Comparison of ENCODE assay signal across 8 cellular contexts in the genomic region with DNA sequence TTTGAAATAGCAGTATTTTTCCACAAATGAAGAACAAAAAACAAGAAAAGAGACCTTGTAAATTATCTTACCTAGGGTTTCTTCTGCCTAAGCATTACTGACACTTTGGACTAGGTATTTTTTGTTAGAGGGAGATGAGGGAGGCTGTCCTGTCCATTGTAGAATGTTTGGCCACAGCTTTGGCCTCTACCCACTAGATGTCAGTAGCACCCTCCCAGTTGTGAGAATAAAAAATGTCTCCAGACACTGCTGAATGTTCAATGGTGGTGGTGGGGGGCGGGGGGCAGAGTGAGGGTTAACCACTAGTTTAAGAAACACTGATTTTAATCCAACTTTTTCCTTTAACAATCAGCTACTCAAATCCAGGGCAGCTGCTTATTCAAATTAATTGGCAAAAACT. TPM values are rescaled to one million over a fixed set of nuclear protein-coding genes. Genes with fewer than 3 reads are reported as not detected.
A peak's percentile ranks its signal among the peaks of the same experiment; 100 is the strongest.
DNase-seq lines count a peak whose midpoint lies in the region; ATAC-seq and TF ChIP-seq lines count a peak whose summit lies in the region.

No MANE protein-coding gene starts in this region.

- DNase-seq in Daoy (ENCODE audit: low read depth) (peak; percentile 1), coronary artery (ENCODE audit: low spot score) (no peak), activated gamma-delta T cell (lab: John Stamatoyannopoulos, UW) (no peak), NCI-H446 (lab: John Stamatoyannopoulos, UW) (no peak)

- H2AFZ ChIP-seq in KMS-11 (ENCODE audit: low read depth) (no peak overlapping the region), neural cell (ENCODE audit: low read depth, low read length) (no peak overlapping the region)

- H3K4me2 ChIP-seq in KMS-11 (no peak overlapping the region), neural cell (ENCODE audit: low read length) (no peak overlapping the region)

- ATAC-seq in GM21360 (IDR thresholded peaks at IDR 0.05; ENCODE audit: unreplicated experiment) (peak; percentile 90), GM21528 (IDR thresholded peaks at IDR 0.05; ENCODE audit: low FRiP score, unreplicated experiment) (no peak)

- no peaks in the 10 kb centered on the region for H3K79me2 ChIP-seq in KMS-11 (ENCODE audit: insufficient read depth, low read depth)
- H3K79me2 ChIP-seq in neural cell (replicated peaks; ENCODE audit: insufficient read depth, low read length), result no peaks in the 10 kb centered on the region

- no peak overlapping the region for H3K27ac ChIP-seq in KMS-11
- H3K27ac ChIP-seq in coronary artery, result no peak overlapping the region
- H3K27ac ChIP-seq in neural cell (ENCODE audit: low read length), result no peak overlapping the region

- peak; percentile 41 for TF ChIP-seq RAD21 in neural cell (conservative IDR thresholded peaks at IDR 0.05)

- H3K36me3 ChIP-seq in KMS-11 (ENCODE audit: insufficient read depth) (no peaks in the 10 kb centered on the region), neural cell (ENCODE audit: insufficient read depth, low read length) (peaks cover 6% of the 10 kb centered on the region)

- peaks cover 14% of the 10 kb centered on the region for H3K4me1 ChIP-seq in KMS-11 (ENCODE audit: low read depth, poor library complexity, severe bottlenecking)

- no peaks in the 10 kb centered on the region for H3K27me3 ChIP-seq in KMS-11 (ENCODE audit: insufficient read depth, low read depth)
- no peaks in the 10 kb centered on the region for H3K27me3 ChIP-seq in neural cell (ENCODE audit: insufficient read depth, low read depth, low read length)

- H3K4me3 ChIP-seq in KMS-11 (IDR thresholded peaks at IDR 0.05; ENCODE audit: insufficient read depth, low read depth, low read length), result no peak overlapping the region
- H3K4me3 ChIP-seq in coronary artery, result no peak overlapping the region
- H3K4me3 ChIP-seq in neural cell (ENCODE audit: low read length), result no peak overlapping the region

- H3F3A ChIP-seq in neural cell (ENCODE audit: insufficient read depth, low read length, poor library complexity, severe bottlenecking), result no peaks in the 10 kb centered on the region

- no peak for TF ChIP-seq EP300 in neural cell (conservative IDR thresholded peaks at IDR 0.05; ENCODE audit: poor library complexity, severe bottlenecking)

- H3K9me2 ChIP-seq in neural cell (ENCODE audit: insufficient read depth, low read length), result no peaks in the 10 kb centered on the region

- no peaks in the 10 kb centered on the region for H4K20me1 ChIP-seq in KMS-11 (ENCODE audit: insufficient read depth)
- no peaks in the 10 kb centered on the region for H4K20me1 ChIP-seq in neural cell (ENCODE audit: insufficient read depth)

- no peaks in the 10 kb centered on the region for H3K9me3 ChIP-seq in neural cell (ENCODE audit: low read length)

- TF ChIP-seq CTCF in KMS-11 (conservative IDR thresholded peaks at IDR 0.05; ENCODE audit: low read depth, low read length) (peak; percentile 72), coronary artery (IDR thresholded peaks at IDR 0.05) (peak; percentile 23), neural cell (IDR thresholded peaks at IDR 0.05; ENCODE audit: poor library complexity, severe bottlenecking) (peak; percentile 34)

- H3K9ac ChIP-seq in KMS-11, result no peak overlapping the region
- H3K9ac ChIP-seq in neural cell (ENCODE audit: low read length), result no peak overlapping the region

TF ChIP-seq in neural cell, 6 proteins besides CTCF, POLR2A, EP300 and RAD21:
- TF ChIP-seq EZH2 (IDR thresholded peaks at IDR 0.05; ENCODE audit: borderline replicate concordance, insufficient read depth, low read length, poor library complexity, severe bottlenecking), result no peak
- TF ChIP-seq, protein P1, sequence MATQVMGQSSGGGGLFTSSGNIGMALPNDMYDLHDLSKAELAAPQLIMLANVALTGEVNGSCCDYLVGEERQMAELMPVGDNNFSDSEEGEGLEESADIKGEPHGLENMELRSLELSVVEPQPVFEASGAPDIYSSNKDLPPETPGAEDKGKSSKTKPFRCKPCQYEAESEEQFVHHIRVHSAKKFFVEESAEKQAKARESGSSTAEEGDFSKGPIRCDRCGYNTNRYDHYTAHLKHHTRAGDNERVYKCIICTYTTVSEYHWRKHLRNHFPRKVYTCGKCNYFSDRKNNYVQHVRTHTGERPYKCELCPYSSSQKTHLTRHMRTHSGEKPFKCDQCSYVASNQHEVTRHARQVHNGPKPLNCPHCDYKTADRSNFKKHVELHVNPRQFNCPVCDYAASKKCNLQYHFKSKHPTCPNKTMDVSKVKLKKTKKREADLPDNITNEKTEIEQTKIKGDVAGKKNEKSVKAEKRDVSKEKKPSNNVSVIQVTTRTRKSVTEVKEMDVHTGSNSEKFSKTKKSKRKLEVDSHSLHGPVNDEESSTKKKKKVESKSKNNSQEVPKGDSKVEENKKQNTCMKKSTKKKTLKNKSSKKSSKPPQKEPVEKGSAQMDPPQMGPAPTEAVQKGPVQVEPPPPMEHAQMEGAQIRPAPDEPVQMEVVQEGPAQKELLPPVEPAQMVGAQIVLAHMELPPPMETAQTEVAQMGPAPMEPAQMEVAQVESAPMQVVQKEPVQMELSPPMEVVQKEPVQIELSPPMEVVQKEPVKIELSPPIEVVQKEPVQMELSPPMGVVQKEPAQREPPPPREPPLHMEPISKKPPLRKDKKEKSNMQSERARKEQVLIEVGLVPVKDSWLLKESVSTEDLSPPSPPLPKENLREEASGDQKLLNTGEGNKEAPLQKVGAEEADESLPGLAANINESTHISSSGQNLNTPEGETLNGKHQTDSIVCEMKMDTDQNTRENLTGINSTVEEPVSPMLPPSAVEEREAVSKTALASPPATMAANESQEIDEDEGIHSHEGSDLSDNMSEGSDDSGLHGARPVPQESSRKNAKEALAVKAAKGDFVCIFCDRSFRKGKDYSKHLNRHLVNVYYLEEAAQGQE (IDR thresholded peaks at IDR 0.05; ENCODE audit: borderline replicate concordance), result no peak
- TF ChIP-seq POLR2AphosphoS5 (IDR thresholded peaks at IDR 0.05), result no peak
- TF ChIP-seq TAF1 (IDR thresholded peaks at IDR 0.05; ENCODE audit: low read depth), result no peak
- no peak for TF ChIP-seq MXI1 (conservative IDR thresholded peaks at IDR 0.05; ENCODE audit: poor library complexity, severe bottlenecking)
- no peak for TF ChIP-seq SMC3 (conservative IDR thresholded peaks at IDR 0.05; ENCODE audit: poor library complexity)

RNA-seq across cellular contexts. Expression of a gene that starts 25.8 kb away (rescaled TPM):
- 5.0 and 10.5 TPM in 2 replicates for total RNA-seq in Daoy (2014; rRNA removed; shearing (Covaris generic))
- 13.5 and 15.1 TPM in 2 replicates for polyA plus RNA-seq in neural cell
- 38.7 and 40.3 TPM in 2 replicates for polyA minus RNA-seq in neural cell

RNA-seq across cellular contexts. Expression of a gene that starts 56.5 kb away (rescaled TPM):
- total RNA-seq in Daoy (2014; rRNA removed; shearing (Covaris generic)), result 159 and 171 TPM in 2 replicates
- 90.6 and 96.9 TPM in 2 replicates for polyA plus RNA-seq in neural cell
- 120 and 126 TPM in 2 replicates for polyA minus RNA-seq in neural cell

RNA-seq across cellular contexts. Expression of a gene that starts 56.6 kb away (rescaled TPM):
- 22.2 and 25.9 TPM in 2 replicates for total RNA-seq in Daoy (2014; rRNA removed; shearing (Covaris generic))
- 35.3 and 37.7 TPM in 2 replicates for polyA plus RNA-seq in neural cell
- 58.4 and 60.0 TPM in 2 replicates for polyA minus RNA-seq in neural cell
